In genomic region chr18:46350598-46351172, GRCh38 we compare ENCODE assay signal across 17 cellular contexts.
"Had no signal": no experiment of that assay in that cellular context is flagged by ENCODE, and none has a peak within 500 bp of the region (broad histone marks: within the 10 kb centered on the region; RNA-seq: fewer than 3 reads in every experiment).

No MANE protein-coding gene starts in this region.

- H3K9me3 Mint-ChIP-seq: naive B cell, neural crest cell, type B pancreatic cell had no signal

- H3K27me3 Mint-ChIP-seq: type B pancreatic cell had no signal

- H3K4me3 Mint-ChIP-seq: naive B cell, neural crest cell, type B pancreatic cell had no signal

- H3K4me3 ChIP-seq: colonic mucosa, hepatocyte, ovary, suprapubic skin, thyroid gland had no signal

- H3K27ac Mint-ChIP-seq: type B pancreatic cell had no signal

- H3K36me3 Mint-ChIP-seq: naive B cell had no signal

- ATAC-seq: foreskin keratinocyte, left colon, right cardiac atrium had no signal

- H3K36me3 ChIP-seq: colonic mucosa, ovary, suprapubic skin, thyroid gland had no signal

- H3K27ac ChIP-seq: colonic mucosa, foreskin keratinocyte, hepatocyte, ovary, suprapubic skin, thyroid gland had no signal

- DNase-seq: colonic mucosa; dermis blood vessel endothelial cell; foreskin keratinocyte; head of caudate nucleus; left colon; mesendoderm; naive B cell; ovary; right cardiac atrium; small intestine; stimulated activated CD4-positive, alpha-beta T cell treated with anti-CD3 and anti-CD28 coated beads, Interleukin-2, amount 100 ng/mL, for 48 hours; stimulated activated naive CD4-positive, alpha-beta T cell treated with Interleukin-2 at 50 U/mL for 16 hours; thyroid gland had no signal

- H3K4me1 ChIP-seq: colonic mucosa, foreskin keratinocyte, suprapubic skin, thyroid gland had no signal

- H3K9me3 ChIP-seq: colonic mucosa, ovary, suprapubic skin, thyroid gland had no signal

- H3K27me3 ChIP-seq: colonic mucosa, foreskin keratinocyte, hepatocyte, ovary, suprapubic skin, thyroid gland had no signal

- H3K4me2 ChIP-seq: hepatocyte had no signal
